8 cellular contexts compared by ENCODE assay signal in genomic region chr12:53444593-53445325, GRCh38. TPM values are rescaled to one million over a fixed set of nuclear protein-coding genes. Genes with fewer than 3 reads are reported as not detected.
DNase-seq lines count a peak whose midpoint lies in the region; ATAC-seq and TF ChIP-seq lines count a peak whose summit lies in the region.
"Not testable (repeated sequence)": the region's sequence is repeated elsewhere in the genome, so short reads cannot be mapped to it uniquely, and the experiment has no call there.
"Had no signal": no experiment of that assay in that cellular context is flagged by ENCODE, and none has a peak within 500 bp of the region (broad histone marks: within the 10 kb centered on the region; RNA-seq: fewer than 3 reads in every experiment).

No MANE protein-coding gene starts in this region.

- 0 out of 2 replicates have a peak overlapping the region, but pooled peaks have one; percentile 17 for H3K4me3 ChIP-seq in GM23338
- not testable (repeated sequence) for H3K4me3 ChIP-seq in hepatocyte; osteoblast (ENCODE audit: insufficient read depth, low read length)

- H3K27me3 Mint-ChIP-seq in GM23338 (ENCODE audit: insufficient read depth, low read depth, poor library complexity), result peaks cover 15% of the 10 kb centered on the region
- H3K27me3 Mint-ChIP-seq in activated CD4-positive, alpha-beta T cell treated with anti-CD3 and anti-CD28 coated beads, Interleukin-2, amount 10 ng/mL, durations not matched to agents 7 days and 5 days; activated naive CD8-positive, alpha-beta T cell treated with anti-CD3 and anti-CD28 coated beads, Interleukin-2, amount 10 ng/mL, durations not matched to agents 7 days and 5 days: not testable (repeated sequence)

- H3K27ac ChIP-seq in GM23338 (ENCODE audit: low read depth) (peak overlapping the region; percentile 22), hepatocyte (peak overlapping the region; percentile 64), osteoblast (ENCODE audit: low read depth, low read length) (peak overlapping the region; percentile 4)

- peaks cover 11% of the 10 kb centered on the region for H4K20me1 ChIP-seq in GM23338 (replicated peaks; ENCODE audit: insufficient read depth)
- H4K20me1 ChIP-seq in hepatocyte (ENCODE audit: insufficient read depth, poor library complexity, severe bottlenecking); osteoblast (ENCODE audit: insufficient read depth, low read length): not testable (repeated sequence)

- peaks cover 33% of the 10 kb centered on the region for H3K79me2 ChIP-seq in GM23338 (replicated peaks; ENCODE audit: insufficient read depth)
- H3K79me2 ChIP-seq in hepatocyte, result peaks cover 38% of the 10 kb centered on the region
- H3K79me2 ChIP-seq in osteoblast (ENCODE audit: insufficient read depth, low read length), result peaks cover 34% of the 10 kb centered on the region

- H3K36me3 ChIP-seq in GM23338 (ENCODE audit: insufficient read depth) (peaks cover 26% of the 10 kb centered on the region), osteoblast (ENCODE audit: insufficient read depth, low read length) (peaks cover 32% of the 10 kb centered on the region)
- not testable (repeated sequence) for H3K36me3 ChIP-seq in hepatocyte (replicated peaks; ENCODE audit: insufficient read depth, low read depth)

- not testable (repeated sequence) for ATAC-seq in GM23338; activated naive CD8-positive, alpha-beta T cell treated with anti-CD3 and anti-CD28 coated beads, Interleukin-2, amount 10 ng/mL, durations not matched to agents 7 days and 5 days (ENCODE audit: low read depth)

- peak overlapping the region; percentile 62 for H3K4me2 ChIP-seq in GM23338
- H3K4me2 ChIP-seq in hepatocyte, result peak overlapping the region; percentile 82
- H3K4me2 ChIP-seq in osteoblast (ENCODE audit: insufficient read depth, low read length), result not testable (repeated sequence)

- not testable (repeated sequence) for H3K9me2 ChIP-seq in GM23338 (ENCODE audit: insufficient read depth); hepatocyte (replicated peaks; ENCODE audit: insufficient read depth)

- not testable (repeated sequence) for H2AFZ ChIP-seq in GM23338; hepatocyte; osteoblast (ENCODE audit: low read length)

- peaks cover 21% of the 10 kb centered on the region for H3K4me1 Mint-ChIP-seq in GM23338
- peaks cover 41% of the 10 kb centered on the region for H3K4me1 Mint-ChIP-seq in activated CD4-positive, alpha-beta T cell treated with anti-CD3 and anti-CD28 coated beads, Interleukin-2, amount 10 ng/mL, durations not matched to agents 7 days and 5 days
- peaks cover 33% of the 10 kb centered on the region for H3K4me1 Mint-ChIP-seq in activated naive CD8-positive, alpha-beta T cell treated with anti-CD3 and anti-CD28 coated beads, Interleukin-2, amount 10 ng/mL, durations not matched to agents 7 days and 5 days

- H3K4me1 ChIP-seq in GM23338 (ENCODE audit: insufficient read depth) (peaks cover 28% of the 10 kb centered on the region), hepatocyte (ENCODE audit: insufficient read depth) (peaks cover 11% of the 10 kb centered on the region), osteoblast (ENCODE audit: insufficient read depth, low read length) (peaks cover 18% of the 10 kb centered on the region)

- CTCF ChIA-PET in activated CD4-positive, alpha-beta T cell treated with anti-CD3 and anti-CD28 coated beads, Interleukin-2, amount 10 ng/mL, durations not matched to agents 7 days and 5 days (lab: Charles Lee), result not testable (repeated sequence)

- not testable (repeated sequence) for H3K27me3 ChIP-seq in GM23338 (ENCODE audit: insufficient read depth); hepatocyte; osteoblast (ENCODE audit: insufficient read depth, low read length)

- H3K9me3 Mint-ChIP-seq in GM23338; activated CD4-positive, alpha-beta T cell treated with anti-CD3 and anti-CD28 coated beads, Interleukin-2, amount 10 ng/mL, durations not matched to agents 7 days and 5 days; activated naive CD8-positive, alpha-beta T cell treated with anti-CD3 and anti-CD28 coated beads, Interleukin-2, amount 10 ng/mL, durations not matched to agents 7 days and 5 days: not testable (repeated sequence)

- H3K4me3 Mint-ChIP-seq in GM23338; activated CD4-positive, alpha-beta T cell treated with anti-CD3 and anti-CD28 coated beads, Interleukin-2, amount 10 ng/mL, durations not matched to agents 7 days and 5 days: not testable (repeated sequence)
- H3K4me3 Mint-ChIP-seq in activated naive CD8-positive, alpha-beta T cell treated with anti-CD3 and anti-CD28 coated beads, Interleukin-2, amount 10 ng/mL, durations not matched to agents 7 days and 5 days, result peak overlapping the region; percentile 20

- not testable (repeated sequence) for H3K27ac Mint-ChIP-seq in GM23338; activated naive CD8-positive, alpha-beta T cell treated with anti-CD3 and anti-CD28 coated beads, Interleukin-2, amount 10 ng/mL, durations not matched to agents 7 days and 5 days
- H3K27ac Mint-ChIP-seq in activated CD4-positive, alpha-beta T cell treated with anti-CD3 and anti-CD28 coated beads, Interleukin-2, amount 10 ng/mL, durations not matched to agents 7 days and 5 days, result peak overlapping the region; percentile 13

- peaks cover 14% of the 10 kb centered on the region; the same call in 1 of the 2 replicates for H3F3A ChIP-seq in GM23338 (replicated peaks; ENCODE audit: low read depth)

- not testable (repeated sequence) for TF ChIP-seq CTCF in GM23338 (conservative IDR thresholded peaks at IDR 0.05; ENCODE audit: low read depth in 2 of 2); hepatocyte (IDR thresholded peaks at IDR 0.05; ENCODE audit: poor library complexity); osteoblast (IDR thresholded peaks at IDR 0.05; ENCODE audit: extremely low read depth, low read depth, low read length)

- 87% methylated on average over 11 of the region's 11 CpGs for WGBS in hepatocyte (ENCODE audit: low lambda C conversion rate, missing lambda C conversion rate)

- POLR2A ChIA-PET in activated CD4-positive, alpha-beta T cell treated with anti-CD3 and anti-CD28 coated beads, Interleukin-2, amount 10 ng/mL, durations not matched to agents 7 days and 5 days (lab: Charles Lee), result not testable (repeated sequence)
- POLR2A ChIA-PET in activated naive CD8-positive, alpha-beta T cell treated with anti-CD3 and anti-CD28 coated beads, Interleukin-2, amount 10 ng/mL, durations not matched to agents 7 days and 5 days (lab: Charles Lee), result interaction anchor here (0.7 kb wide), 2 partner anchors 37 to 327 kb away, joined by 4 read pairs; no protein-coding TSS in a partner anchor

- DNase-seq in GM23338 (ENCODE audit: low spot score); activated CD4-positive, alpha-beta T cell treated with anti-CD3 and anti-CD28 coated beads, Interleukin-2, amount 10 ng/mL, durations not matched to agents 7 days and 5 days; activated naive CD8-positive, alpha-beta T cell treated with anti-CD3 and anti-CD28 coated beads, Interleukin-2, amount 10 ng/mL, durations not matched to agents 7 days and 5 days; hepatocyte (ENCODE audit: low spot score); osteoblast (ENCODE audit: insufficient read length, low spot score, missing footprints): not testable (repeated sequence)

- peaks cover 46% of the 10 kb centered on the region for H3K36me3 Mint-ChIP-seq in GM23338 (ENCODE audit: low read depth)
- H3K36me3 Mint-ChIP-seq in activated CD4-positive, alpha-beta T cell treated with anti-CD3 and anti-CD28 coated beads, Interleukin-2, amount 10 ng/mL, durations not matched to agents 7 days and 5 days (ENCODE audit: low read depth), result peaks cover 44% of the 10 kb centered on the region
- H3K36me3 Mint-ChIP-seq in activated naive CD8-positive, alpha-beta T cell treated with anti-CD3 and anti-CD28 coated beads, Interleukin-2, amount 10 ng/mL, durations not matched to agents 7 days and 5 days, result peaks cover 35% of the 10 kb centered on the region

- H3K9me3 ChIP-seq in hepatocyte (ENCODE audit: low read depth); osteoblast (ENCODE audit: low read depth, low read length): not testable (repeated sequence)

RNA-seq across cellular contexts. Expression of gene PRR13, which starts 3.2 kb away (rescaled TPM):
- total RNA-seq in GM23338 (2014; rRNA removed; shearing (Covaris generic)), result 70.5 and 120 TPM in 2 replicates
- polyA plus RNA-seq in GM23338 (2016; fragmentation: Nextera tagmentation; extraction: Ambion mirVana) (302 and 303 TPM in 2 replicates), hepatocyte (457 and 458 TPM in 2 replicates)
- total RNA-seq in activated CD4-positive, alpha-beta T cell treated with anti-CD3 and anti-CD28 coated beads, Interleukin-2, amount 10 ng/mL, durations not matched to agents 7 days and 5 days, result 100 to 1,000 TPM; 223 to 229 TPM
- 100 to 1,000 TPM; 218 to 231 TPM for total RNA-seq in activated naive CD8-positive, alpha-beta T cell treated with anti-CD3 and anti-CD28 coated beads, Interleukin-2, amount 10 ng/mL, durations not matched to agents 7 days and 5 days
- total RNA-seq in hepatocyte (135 and 150 TPM in 2 replicates), osteoblast (55.0 and 64.2 TPM in 2 replicates)

RNA-seq across cellular contexts. Expression of gene PCBP2, which starts 7.1 kb away (rescaled TPM):
- total RNA-seq in GM23338 (2014; rRNA removed; shearing (Covaris generic)), result 676 and 713 TPM in 2 replicates
- polyA plus RNA-seq in GM23338 (2016; fragmentation: Nextera tagmentation; extraction: Ambion mirVana) (397 and 473 TPM in 2 replicates), hepatocyte (132 and 133 TPM in 2 replicates)
- 100 to 1,000 TPM; 882 to 943 TPM for total RNA-seq in activated CD4-positive, alpha-beta T cell treated with anti-CD3 and anti-CD28 coated beads, Interleukin-2, amount 10 ng/mL, durations not matched to agents 7 days and 5 days
- total RNA-seq in activated naive CD8-positive, alpha-beta T cell treated with anti-CD3 and anti-CD28 coated beads, Interleukin-2, amount 10 ng/mL, durations not matched to agents 7 days and 5 days, result 100 to 1,000 TPM; 824 to 837 TPM
- total RNA-seq in hepatocyte (343 and 389 TPM in 2 replicates), osteoblast (247 and 293 TPM in 2 replicates)

RNA-seq across cellular contexts. Expression of gene AMHR2, which starts 21.1 kb away (rescaled TPM):
- total RNA-seq in GM23338 (2014; rRNA removed; shearing (Covaris generic)), result 0.24 TPM in 1 of 2 replicates, not detected in the other
- polyA plus RNA-seq in GM23338 (2016; fragmentation: Nextera tagmentation; extraction: Ambion mirVana) (not detected in 2 replicates), hepatocyte (12.8 and 16.9 TPM in 2 replicates)
- total RNA-seq in activated CD4-positive, alpha-beta T cell treated with anti-CD3 and anti-CD28 coated beads, Interleukin-2, amount 10 ng/mL, durations not matched to agents 7 days and 5 days, result not detected
- total RNA-seq in activated naive CD8-positive, alpha-beta T cell treated with anti-CD3 and anti-CD28 coated beads, Interleukin-2, amount 10 ng/mL, durations not matched to agents 7 days and 5 days, result not detected
- total RNA-seq in hepatocyte (6.4 and 13.9 TPM in 2 replicates), osteoblast (not detected in 2 replicates)
- total RNA-seq: pulmonary artery endothelial cell, SJSA1, skeletal muscle tissue had no signal

RNA-seq across cellular contexts. Expression of gene MAP3K12, which starts 54.5 kb away (rescaled TPM):
- total RNA-seq in GM23338 (2014; rRNA removed; shearing (Covaris generic)), result 15.6 and 17.9 TPM in 2 replicates
- polyA plus RNA-seq in GM23338 (2016; fragmentation: Nextera tagmentation; extraction: Ambion mirVana) (6.6 and 7.9 TPM in 2 replicates), hepatocyte (10.0 and 14.0 TPM in 2 replicates)
- total RNA-seq in activated CD4-positive, alpha-beta T cell treated with anti-CD3 and anti-CD28 coated beads, Interleukin-2, amount 10 ng/mL, durations not matched to agents 7 days and 5 days, result 10 to 100 TPM; 26.0 to 26.1 TPM
- 10 to 100 TPM; 24.6 to 30.0 TPM for total RNA-seq in activated naive CD8-positive, alpha-beta T cell treated with anti-CD3 and anti-CD28 coated beads, Interleukin-2, amount 10 ng/mL, durations not matched to agents 7 days and 5 days
- total RNA-seq in hepatocyte (10.8 and 16.0 TPM in 2 replicates), osteoblast (49.6 and 51.9 TPM in 2 replicates)

RNA-seq across cellular contexts. Expression of gene TARBP2, which starts 56.3 kb away (rescaled TPM):
- 55.7 and 83.4 TPM in 2 replicates for total RNA-seq in GM23338 (2014; rRNA removed; shearing (Covaris generic))
- polyA plus RNA-seq in GM23338 (2016; fragmentation: Nextera tagmentation; extraction: Ambion mirVana), result 52.1 and 57.0 TPM in 2 replicates
- total RNA-seq in activated CD4-positive, alpha-beta T cell treated with anti-CD3 and anti-CD28 coated beads, Interleukin-2, amount 10 ng/mL, durations not matched to agents 7 days and 5 days, result 10 to 100 TPM; 32.6 to 35.9 TPM
- total RNA-seq in activated naive CD8-positive, alpha-beta T cell treated with anti-CD3 and anti-CD28 coated beads, Interleukin-2, amount 10 ng/mL, durations not matched to agents 7 days and 5 days, result 10 to 100 TPM; 32.3 to 34.9 TPM
- total RNA-seq in hepatocyte, result 39.1 and 54.6 TPM in 2 replicates
- 81.1 and 88.6 TPM in 2 replicates for polyA plus RNA-seq in hepatocyte
- total RNA-seq in osteoblast, result 33.0 and 35.5 TPM in 2 replicates

Comparison
In these comparisons a context has a peak if more than half of its experiments do, and no peak if none do; other contexts are left out.
1. H3K27ac ChIP-seq: peak in every context shown above with its lines; median percentile 64 in hepatocyte; 22 in GM23338; 4 in osteoblast.